8 cellular contexts compared by ENCODE assay signal in genomic region chr6:139028658-139029469, GRCh38. TPM values are rescaled to one million over a fixed set of nuclear protein-coding genes. Genes with fewer than 3 reads are reported as not detected.
DNase-seq lines count a peak whose midpoint lies in the region; ATAC-seq and TF ChIP-seq lines count a peak whose summit lies in the region.

TSS of gene ABRACL (plus strand) at chr6:139028745. CDS start at chr6:139034161, 5,416 bp downstream.

- H3K4me1 Mint-ChIP-seq in activated CD4-positive, alpha-beta memory T cell treated with anti-CD3 and anti-CD28 coated beads, Interleukin-2, amount 10 ng/mL, durations not matched to agents 7 days and 5 days: peaks cover 25% of the 10 kb centered on the region

- peak within 1 kb of the TSS; percentile 92 for H3K4me3 ChIP-seq in AG10803 (ENCODE audit: low read length)

- ATAC-seq in GM19023 (IDR thresholded peaks at IDR 0.05; ENCODE audit: unreplicated experiment) (peak; percentile 67), HG03280 (IDR thresholded peaks at IDR 0.05; ENCODE audit: unreplicated experiment) (peak; percentile 53)

- POLR2A ChIA-PET in activated CD4-positive, alpha-beta memory T cell treated with anti-CD3 and anti-CD28 coated beads, Interleukin-2, amount 10 ng/mL, durations not matched to agents 7 days and 5 days (lab: Charles Lee): interaction anchor here (0.7 to 4.9 kb wide), 25 partner anchors 9 to 505 kb away, joined by 3 to 37 read pairs (median 4); partner anchors contain the start of genes CCDC28A, CITED2, REPS1 and TXLNB

- peak within 1 kb of the TSS; percentile 75 for H3K27ac Mint-ChIP-seq in activated CD4-positive, alpha-beta memory T cell treated with anti-CD3 and anti-CD28 coated beads, Interleukin-2, amount 10 ng/mL, durations not matched to agents 7 days and 5 days

- no peak for TF ChIP-seq CTCF in AG10803 (conservative IDR thresholded peaks at IDR 0.05; ENCODE audit: low read length)

- H3K4me3 Mint-ChIP-seq in activated CD4-positive, alpha-beta memory T cell treated with anti-CD3 and anti-CD28 coated beads, Interleukin-2, amount 10 ng/mL, durations not matched to agents 7 days and 5 days: peak within 1 kb of the TSS; percentile 91

- H3K9me3 Mint-ChIP-seq in activated CD4-positive, alpha-beta memory T cell treated with anti-CD3 and anti-CD28 coated beads, Interleukin-2, amount 10 ng/mL, durations not matched to agents 7 days and 5 days: no peaks in the 10 kb centered on the region

- H3K27me3 Mint-ChIP-seq in activated CD4-positive, alpha-beta memory T cell treated with anti-CD3 and anti-CD28 coated beads, Interleukin-2, amount 10 ng/mL, durations not matched to agents 7 days and 5 days: no peaks in the 10 kb centered on the region

- H3K36me3 Mint-ChIP-seq in activated CD4-positive, alpha-beta memory T cell treated with anti-CD3 and anti-CD28 coated beads, Interleukin-2, amount 10 ng/mL, durations not matched to agents 7 days and 5 days (ENCODE audit: low read depth): peaks cover 14% of the 10 kb centered on the region

- DNase-seq in AG10803 (ENCODE audit: low read depth) (peak; percentile 40), NCI-H526 treated with DMSO at 0.1 percent for 48 hours (lab: John Stamatoyannopoulos, UW) (peak; percentile 78), lung microvascular endothelial cell (ENCODE audit: low read depth in 2 of 2) (peak; percentile 70 to 75)
- DNase-seq in activated CD4-positive, alpha-beta memory T cell treated with anti-CD3 and anti-CD28 coated beads, Interleukin-2, amount 10 ng/mL, durations not matched to agents 7 days and 5 days: peak; percentile 83
- DNase-seq in effector CD4-positive, alpha-beta T cell: peak; percentile 58
- peak; percentile 75 to 84 (median 81) for DNase-seq in stimulated activated CD4-positive, alpha-beta T cell treated with anti-CD3 and anti-CD28 coated beads, TNF-alpha, amount 100 ng/mL, for 48 hours (ENCODE audit: low read depth in 3 of 3)

- CTCF ChIA-PET in activated CD4-positive, alpha-beta memory T cell treated with anti-CD3 and anti-CD28 coated beads, Interleukin-2, amount 10 ng/mL, durations not matched to agents 7 days and 5 days (lab: Charles Lee): interaction anchor here (0.8 to 2.9 kb wide), 4 partner anchors 103 to 222 kb away, joined by 3 to 8 read pairs (median 6); no protein-coding TSS in a partner anchor

RNA-seq across cellular contexts. Expression of gene ABRACL, which starts in this region (rescaled TPM):
- 100 to 1,000 TPM; 174 to 176 TPM for total RNA-seq in activated CD4-positive, alpha-beta memory T cell treated with anti-CD3 and anti-CD28 coated beads, Interleukin-2, amount 10 ng/mL, durations not matched to agents 7 days and 5 days
- 3.6 and 38.1 TPM in 2 replicates for total RNA-seq in lung microvascular endothelial cell

Comparison
In these comparisons a context has a peak if more than half of its experiments do, and no peak if none do; other contexts are left out.
1. Peak in every context shown above with its lines: DNase-seq, ATAC-seq and H3K4me3 ChIP-seq.